Comparison of ENCODE assay signal across 10 cellular contexts in the genomic region with DNA sequence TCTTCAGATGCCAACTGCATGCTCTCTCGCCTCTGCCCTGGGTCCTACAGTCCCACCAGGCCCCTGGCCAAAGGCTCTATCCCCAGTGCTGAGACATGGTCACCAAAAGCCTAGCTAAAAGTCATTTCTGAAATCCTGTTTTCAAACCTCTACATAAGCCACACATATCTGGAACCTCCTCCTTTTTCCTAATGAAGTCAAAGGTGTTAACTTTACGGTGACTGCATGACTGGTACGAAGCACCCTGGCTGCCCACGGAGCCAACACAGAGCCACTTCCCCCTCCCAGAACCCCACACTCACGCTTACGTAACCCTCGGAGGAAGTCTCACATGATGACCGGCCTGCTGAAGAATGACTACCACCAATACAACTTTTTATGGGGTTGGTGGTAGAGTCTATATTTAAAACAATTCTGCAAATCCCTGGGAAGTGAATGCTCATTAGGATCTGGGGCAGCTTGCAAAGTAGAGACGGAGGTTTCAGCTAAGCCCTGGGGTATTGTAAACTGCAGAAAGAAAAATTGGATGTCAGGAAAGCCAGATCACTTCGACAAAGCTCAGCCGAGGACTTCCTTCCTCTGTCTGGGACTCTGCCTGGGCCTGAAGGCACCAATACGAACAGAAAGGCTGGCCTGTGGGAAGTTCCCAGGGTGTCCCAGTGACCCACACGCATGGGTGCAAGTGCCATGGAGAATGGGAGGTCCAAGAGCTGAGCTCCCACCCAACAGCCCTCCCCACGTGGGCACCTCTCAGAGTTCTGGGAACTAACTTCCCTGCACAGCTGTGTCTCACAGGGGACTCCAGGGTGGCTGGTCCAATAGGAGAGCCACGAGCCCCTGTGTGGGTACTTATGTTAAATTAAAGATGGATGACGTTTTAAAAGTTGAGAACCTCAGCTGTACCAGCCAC. TPM values are rescaled to one million over a fixed set of nuclear protein-coding genes. Genes with fewer than 3 reads are reported as not detected.
DNase-seq lines count a peak whose midpoint lies in the region; ATAC-seq and TF ChIP-seq lines count a peak whose summit lies in the region.
"Had no signal": no experiment of that assay in that cellular context is flagged by ENCODE, and none has a peak within 500 bp of the region (broad histone marks: within the 10 kb centered on the region; RNA-seq: fewer than 3 reads in every experiment).

No MANE protein-coding gene starts in this region.

- H3K9me3 Mint-ChIP-seq in T-helper 2 cell treated with Interferon-gamma antibody and Interleukin-4, amounts not matched to agents 5 μg/mL and 100 μg/mL, for 36 hours: peaks cover 16% of the 10 kb centered on the region

- no peaks in the 10 kb centered on the region for H4K20me1 ChIP-seq in smooth muscle cell (ENCODE audit: low read depth)

- peaks cover 0 to 24% of the 10 kb centered on the region in 2 donors for H3K4me1 ChIP-seq in right atrium auricular region
- H3K4me1 ChIP-seq in smooth muscle cell (ENCODE audit: low read depth): peaks cover 4% of the 10 kb centered on the region

- H3K79me2 ChIP-seq in smooth muscle cell (ENCODE audit: low read depth): no peaks in the 10 kb centered on the region

- no peaks in the 10 kb centered on the region for H3K27me3 Mint-ChIP-seq in T-helper 2 cell treated with Interferon-gamma antibody and Interleukin-4, amounts not matched to agents 5 μg/mL and 100 μg/mL, for 36 hours (ENCODE audit: low read depth)

- H3K27me3 ChIP-seq in right atrium auricular region: no peaks in the 10 kb centered on the region
- H3K27me3 ChIP-seq in smooth muscle cell (ENCODE audit: low read depth): no peaks in the 10 kb centered on the region
- H3K27me3 ChIP-seq: transverse colon had no signal

- H3K9me3 ChIP-seq in right atrium auricular region: no peaks in the 10 kb centered on the region
- no peaks in the 10 kb centered on the region for H3K9me3 ChIP-seq in smooth muscle cell (replicated peaks; ENCODE audit: low read depth)
- H3K9me3 ChIP-seq: transverse colon had no signal

- H3K4me3 Mint-ChIP-seq in T-helper 2 cell treated with Interferon-gamma antibody and Interleukin-4, amounts not matched to agents 5 μg/mL and 100 μg/mL, for 36 hours: no peak overlapping the region

- H3K4me2 ChIP-seq in smooth muscle cell: peak overlapping the region; percentile 53

- DNase-seq in T-helper 2 cell treated with Interferon-gamma antibody and Interleukin-4, amounts not matched to agents 5 μg/mL and 100 μg/mL, for 36 hours (ENCODE audit: low spot score): no peak
- DNase-seq in T-helper 2 cell (no peak), SKM-1 (lab: John Stamatoyannopoulos, UW; ENCODE audit: unreplicated experiment) (peak; percentile 66), right atrium auricular region (ENCODE audit: low spot score) (no peak), smooth muscle cell (lab: John Stamatoyannopoulos, UW; ENCODE audit: unreplicated experiment) (peak; percentile 36), GM13977 (ENCODE audit: low spot score) (no peak)
- DNase-seq: NCI-H1436 had no signal

- peak overlapping the region; percentile 9 for H3K27ac Mint-ChIP-seq in T-helper 2 cell treated with Interferon-gamma antibody and Interleukin-4, amounts not matched to agents 5 μg/mL and 100 μg/mL, for 36 hours

- WGBS in smooth muscle cell (ENCODE audit: low lambda C conversion rate): 25% methylated on average over 16 of the region's 16 CpGs

- H3K36me3 ChIP-seq in right atrium auricular region: no peaks in the 10 kb centered on the region
- no peaks in the 10 kb centered on the region for H3K36me3 ChIP-seq in smooth muscle cell (ENCODE audit: low read depth)
- H3K36me3 ChIP-seq: transverse colon had no signal

- H3F3A ChIP-seq in smooth muscle cell (ENCODE audit: low read depth): peaks cover 16% of the 10 kb centered on the region

- H3K36me3 Mint-ChIP-seq in T-helper 2 cell treated with Interferon-gamma antibody and Interleukin-4, amounts not matched to agents 5 μg/mL and 100 μg/mL, for 36 hours (ENCODE audit: low read depth): no peaks in the 10 kb centered on the region

- H3K4me3 ChIP-seq in right atrium auricular region (no peak overlapping the region), smooth muscle cell (no peak overlapping the region)
- H3K4me3 ChIP-seq: transverse colon had no signal

- no peak for ATAC-seq in HG02642 (IDR thresholded peaks at IDR 0.05; ENCODE audit: poor library complexity, unreplicated experiment)
- no peak for ATAC-seq in GM21528 (IDR thresholded peaks at IDR 0.05; ENCODE audit: low FRiP score, unreplicated experiment)

- H3K9ac ChIP-seq in smooth muscle cell (ENCODE audit: low read depth): no peak overlapping the region

- TF ChIP-seq CTCF in right atrium auricular region (IDR thresholded peaks at IDR 0.05): no peak
- no peak for TF ChIP-seq CTCF in smooth muscle cell (IDR thresholded peaks at IDR 0.05; ENCODE audit: borderline replicate concordance, insufficient read depth, poor library complexity, severe bottlenecking)
- no peak for TF ChIP-seq CTCF in GM13977 (IDR thresholded peaks at IDR 0.05; ENCODE audit: extremely low read depth, insufficient read depth, missing control alignments)

- no peak overlapping the region for H2AFZ ChIP-seq in smooth muscle cell (ENCODE audit: low read depth)

- in situ Hi-C loops in GM13977 (cut with MboI; ENCODE audit: low pct_unique_long_range_greater_than_20kb, low sequenced_read_pairs, unreplicated experiment): no loop called here

- H3K27ac ChIP-seq in right atrium auricular region (peak overlapping the region; percentile 16 to 31), smooth muscle cell (ENCODE audit: low read depth) (peak overlapping the region; percentile 82)
- H3K27ac ChIP-seq: transverse colon had no signal

- peaks cover 2% of the 10 kb centered on the region for H3K4me1 Mint-ChIP-seq in T-helper 2 cell treated with Interferon-gamma antibody and Interleukin-4, amounts not matched to agents 5 μg/mL and 100 μg/mL, for 36 hours (ENCODE audit: low read depth)

RNA-seq across cellular contexts. Expression of a gene that starts 50.7 kb away (rescaled TPM):
- total RNA-seq in right atrium auricular region (10 to 100 TPM; 31.8 to 34.2 TPM), smooth muscle cell (68.1 and 97.2 TPM in 2 replicates)
- 32.0 and 33.7 TPM in 2 replicates for polyA plus RNA-seq in smooth muscle cell

Comparison
In these comparisons a context has a peak if more than half of its experiments do, and no peak if none do; other contexts are left out.
1. DNase-seq: peak in SKM-1 (single experiment) and smooth muscle cell (single experiment); none in T-helper 2 cell treated with Interferon-gamma antibody and Interleukin-4, amounts not matched to agents 5 μg/mL and 100 μg/mL, for 36 hours (single experiment), T-helper 2 cell (0 of 5), right atrium auricular region (single experiment) and GM13977 (single experiment).